Comparison of ENCODE assay signal across 22 cellular contexts in genomic region chr22:44018594-44018993, GRCh38.
"Had no signal": no experiment of that assay in that cellular context is flagged by ENCODE, and none has a peak within 500 bp of the region (broad histone marks: within the 10 kb centered on the region; RNA-seq: fewer than 3 reads in every experiment).

No MANE protein-coding gene starts in this region.

- H3K36me3 ChIP-seq: neutrophil, pancreas, right lobe of liver, sigmoid colon, stomach, thoracic aorta, tibial artery, transverse colon, upper lobe of right lung, uterus had no signal

- H3K27ac ChIP-seq: neutrophil, pancreas, psoas muscle, right lobe of liver, sigmoid colon, stomach, thoracic aorta, tibial artery, transverse colon, upper lobe of right lung, uterus had no signal

- H3K9me3 ChIP-seq: neutrophil, pancreas, psoas muscle, right lobe of liver, sigmoid colon, stomach, thoracic aorta, tibial artery, transverse colon, upper lobe of right lung, uterus had no signal

- FAIRE-seq: pancreas, small intestine had no signal

- ATAC-seq: naive thymus-derived CD4-positive, alpha-beta T cell; pancreas; psoas muscle; right cardiac atrium; right lobe of liver; stimulated activated effector memory CD8-positive, alpha-beta T cell treated with anti-CD3 and anti-CD28 coated beads, Interleukin-12 subunit alpha, Interleukin-12 subunit beta, amount 100 ng/mL, for 72 hours; stimulated activated naive B cell treated with anti-CD40 and anti-IgM and Interleukin-4, amounts not matched to agents 10 μg/mL and 1 μg/mL and 100 μg/mL, for 72 hours; upper lobe of right lung had no signal

- H3K4me3 ChIP-seq: pancreas, psoas muscle, right lobe of liver, sigmoid colon, stomach, thoracic aorta, tibial artery, transverse colon, upper lobe of right lung, uterus had no signal

- DNase-seq: naive thymus-derived CD4-positive, alpha-beta T cell; nucleus accumbens; pancreas; psoas muscle; right cardiac atrium; right lobe of liver; sigmoid colon; small intestine; stimulated activated CD4-positive, alpha-beta T cell treated with anti-CD3 and anti-CD28 coated beads, Interleukin-15, amount 100 ng/mL, for 24 hours; stimulated activated CD4-positive, alpha-beta T cell treated with anti-CD3 and anti-CD28 coated beads, Interleukin-2, amount 100 ng/mL, for 24 hours; stimulated activated CD4-positive, alpha-beta T cell treated with anti-CD3 and anti-CD28 coated beads, Interleukin-2, amount 100 ng/mL, for 48 hours; stimulated activated CD4-positive, alpha-beta T cell treated with anti-CD3 and anti-CD28 coated beads, Interleukin-4, amount 100 ng/mL, for 24 hours; stimulated activated naive B cell treated with anti-CD40 and anti-IgM and Interleukin-4, amounts not matched to agents 10 μg/mL and 1 μg/mL and 100 μg/mL, for 72 hours; stimulated activated naive CD4-positive, alpha-beta T cell treated with Interleukin-2 at 50 U/mL for 16 hours; stomach; tibial artery; transverse colon; upper lobe of right lung; uterus had no signal

- H3K4me1 ChIP-seq: uterus had no signal

- H3K27me3 ChIP-seq: pancreas, right lobe of liver, sigmoid colon, stomach, transverse colon, upper lobe of right lung, uterus had no signal
